In the genomic region with DNA sequence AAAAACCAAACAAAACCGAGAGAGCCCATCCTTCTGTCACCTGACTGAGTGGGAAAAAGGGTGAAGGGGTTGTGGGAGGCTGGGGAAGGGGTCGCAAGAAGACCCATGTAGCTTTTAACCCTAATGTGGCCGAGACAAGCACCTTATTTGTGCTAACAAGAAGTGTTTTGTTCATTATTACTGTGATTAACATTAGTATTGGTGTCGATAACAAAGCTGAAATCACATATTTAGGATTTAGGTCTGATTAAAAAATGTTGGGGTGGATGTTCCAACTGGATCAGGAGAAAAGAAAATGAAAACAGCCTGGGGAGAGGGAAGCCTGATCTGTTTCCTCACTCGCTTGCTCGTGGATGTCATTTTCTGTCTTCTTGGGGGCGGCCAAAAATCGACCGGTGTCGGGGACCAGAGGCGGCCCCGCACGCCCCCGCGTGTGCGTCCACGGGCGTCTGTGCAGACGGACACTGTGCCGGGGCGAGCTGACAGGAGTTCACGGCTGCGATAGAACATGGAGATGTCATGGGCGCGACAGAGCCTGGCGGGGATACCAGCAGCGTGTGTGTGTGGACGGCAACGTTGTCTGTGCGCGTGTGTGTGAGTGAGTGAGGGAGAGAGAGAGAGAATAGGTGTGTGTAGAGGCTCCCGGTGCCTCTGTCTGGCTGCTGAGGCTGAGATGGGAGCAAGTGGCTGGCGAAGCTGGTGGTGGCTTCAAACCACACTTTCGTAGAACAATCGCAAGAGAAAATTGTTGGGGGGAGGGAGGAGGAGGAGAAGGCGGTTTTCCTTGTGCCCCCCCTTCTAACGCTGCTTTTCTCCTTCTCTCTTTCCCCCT, we compare ENCODE assay signal across 9 cellular contexts. TPM values are rescaled to one million over a fixed set of nuclear protein-coding genes. Genes with fewer than 3 reads are reported as not detected.
DNase-seq lines count a peak whose midpoint lies in the region; ATAC-seq and TF ChIP-seq lines count a peak whose summit lies in the region.
"Had no signal": no experiment of that assay in that cellular context is flagged by ENCODE, and none has a peak within 500 bp of the region (broad histone marks: within the 10 kb centered on the region; RNA-seq: fewer than 3 reads in every experiment).

No MANE protein-coding gene starts in this region.

- in situ Hi-C loops in GM13977 (cut with MboI; ENCODE audit: low pct_unique_long_range_greater_than_20kb, low sequenced_read_pairs, unreplicated experiment) = no loop called here

- peak overlapping the region in 4 of 6 donors; percentile 15 to 60 (median 50) for H3K27ac Mint-ChIP-seq in naive B cell

- no peaks in the 10 kb centered on the region for H3K36me3 Mint-ChIP-seq in naive B cell

- ATAC-seq in naive B cell (ENCODE audit: low read depth in 2 of 2) (peak; percentile 40 to 61), GM18520 (IDR thresholded peaks at IDR 0.05; ENCODE audit: unreplicated experiment) (no peak), HG02852 (IDR thresholded peaks at IDR 0.05; ENCODE audit: unreplicated experiment) (no peak), GM21825 (IDR thresholded peaks at IDR 0.05; ENCODE audit: unreplicated experiment) (no peak)
- ATAC-seq: HCT116 had no signal

- DNase-seq in Ammon's horn (ENCODE audit: low spot score) (peak; percentile 69), M059J (ENCODE audit: low read depth) (peak; percentile 63), cerebellar cortex (ENCODE audit: low spot score) (peak; percentile 72), naive B cell (no peak), GM13977 (ENCODE audit: low spot score) (no peak)

- H3K4me3 Mint-ChIP-seq in naive B cell = peak overlapping the region; percentile 73 to 92 (median 85)

- peaks cover 26 to 51% (median 38%) of the 10 kb centered on the region in 3 donors for H3K27me3 Mint-ChIP-seq in naive B cell

- no peak for TF ChIP-seq CTCF in GM13977 (IDR thresholded peaks at IDR 0.05; ENCODE audit: extremely low read depth, insufficient read depth, missing control alignments)

- H3K9me3 Mint-ChIP-seq in naive B cell = no peaks in the 10 kb centered on the region

- H3K4me1 Mint-ChIP-seq in naive B cell = peaks cover 27 to 36% (median 34%) of the 10 kb centered on the region in 3 donors

RNA-seq across cellular contexts. Expression of a gene that starts 29.1 kb away (rescaled TPM):
- total RNA-seq in M059J (2014; rRNA removed; shearing (Covaris generic)) = 38.5 and 52.0 TPM in 2 replicates
- 1 to 10 TPM in 2 of 6 donors, under 1 TPM in 2, not detected in 2; 0.21 to 2.1 (median 1.1) TPM for polyA plus RNA-seq in naive B cell (ENCODE audit: low read depth in 6 of 6)

RNA-seq across cellular contexts. Expression of a gene that starts 55.0 kb away (rescaled TPM):
- 0.62 TPM in 1 of 2 replicates, not detected in the other for total RNA-seq in M059J (2014; rRNA removed; shearing (Covaris generic))
- polyA plus RNA-seq in naive B cell (ENCODE audit: low read depth in 6 of 6) = not detected

Comparison
In these comparisons a context has a peak if more than half of its experiments do, and no peak if none do; other contexts are left out.
1. DNase-seq: peak in Ammon's horn (single experiment), M059J (single experiment) and cerebellar cortex (single experiment); none in naive B cell (single experiment) and GM13977 (single experiment).
2. ATAC-seq: peak in naive B cell (2 of 2); none in GM18520 (single experiment), HG02852 (single experiment) and GM21825 (single experiment).